Comparison of ENCODE assay signal across 19 cellular contexts in genomic region chr4:71232846-71233245, GRCh38.
DNase-seq lines count a peak whose midpoint lies in the region; ATAC-seq and TF ChIP-seq lines count a peak whose summit lies in the region.
"Had no signal": no experiment of that assay in that cellular context is flagged by ENCODE, and none has a peak within 500 bp of the region (broad histone marks: within the 10 kb centered on the region; RNA-seq: fewer than 3 reads in every experiment).

No MANE protein-coding gene starts in this region.

- TF ChIP-seq POLR2A in right lobe of liver (IDR thresholded peaks at IDR 0.05), result no peak

- H3K4me1 ChIP-seq in HEK293 (ENCODE audit: control insufficient read depth, insufficient read depth, low read length) (peaks cover 4% of the 10 kb centered on the region), right lobe of liver (peaks cover 0 to 48% (median 22%) of the 10 kb centered on the region in 4 donors), tibial artery (peaks cover 0 to 40% (median 14%) of the 10 kb centered on the region in 4 donors)
- H3K4me1 ChIP-seq: BE2C had no signal

- DNase-seq in NCI-H226 (peak; percentile 11), right lobe of liver (no peak), tibial artery (no peak), islet precursor cell (no peak), iPS-NIHi11 (ENCODE audit: low spot score) (no peak)
- no peak for DNase-seq in activated CD4-positive, CD25-positive, alpha-beta regulatory T cell treated with anti-CD3 and anti-CD28 coated beads, Interleukin-2, amount 50 U/mL, for 72 hours
- DNase-seq: ACHN; BE2C; CD4-positive, CD25-positive, alpha-beta regulatory T cell; CD8-positive, alpha-beta memory T cell; COR-L47; DMS 273 treated with DMSO at 0.1 percent for 48 hours; DND-41; EL; GM23248; H7 had no signal

- H3K9me3 ChIP-seq in HEK293 (ENCODE audit: control insufficient read depth, insufficient read depth, low read depth, low read length) (no peaks in the 10 kb centered on the region), right lobe of liver (no peaks in the 10 kb centered on the region), tibial artery (no peaks in the 10 kb centered on the region)
- H3K9me3 ChIP-seq: BE2C had no signal

- CTCF ChIA-PET in HEK293 (lab: Yijun Ruan, JAX), result interaction anchor here (0.7 kb wide), 1 partner anchor 142 kb away, joined by 3 read pairs; no protein-coding TSS in a partner anchor

- 54% methylated on average over 1 of the region's 1 CpG for WGBS in right lobe of liver (ENCODE audit: insufficient coverage, low coverage, low lambda C conversion rate, missing lambda C conversion rate)

- H3K36me3 ChIP-seq in HEK293 (ENCODE audit: control insufficient read depth in 2 of 2, insufficient read depth in 1 of 2, low read length in 2 of 2), result no peaks in the 10 kb centered on the region
- H3K36me3 ChIP-seq in right lobe of liver, result no peaks in the 10 kb centered on the region
- H3K36me3 ChIP-seq in tibial artery, result no peaks in the 10 kb centered on the region
- H3K36me3 ChIP-seq: BE2C had no signal

- no peak for TF ChIP-seq CTCF in HEK293 (tag by site-specific recombination; IDR thresholded peaks at IDR 0.05)
- no peak for TF ChIP-seq CTCF in right lobe of liver (IDR thresholded peaks at IDR 0.05)
- TF ChIP-seq CTCF in tibial artery (IDR thresholded peaks at IDR 0.05), result no peak

- H3K27me3 ChIP-seq in right lobe of liver (no peaks in the 10 kb centered on the region), tibial artery (no peaks in the 10 kb centered on the region)

- POLR2A ChIA-PET in HEK293 (lab: Yijun Ruan, JAX), result interaction anchor here (0.5 to 0.7 kb wide), 2 partner anchors 21 to 35 kb away, joined by 3 to 9 read pairs; no protein-coding TSS in a partner anchor

- intact Hi-C loops in right lobe of liver (cut with DNase I) (no loop called here), tibial artery (cut with DNase I; ENCODE audit: low total_unique reads) (loop anchor here (5.0 to 10.0 kb wide), 2 partner anchors 48 to 511 kb away; partner anchors contain the start of gene RUFY3)

- no peak overlapping the region for H3K4me3 ChIP-seq in HEK293 (ENCODE audit: low read depth, low read length)
- no peak overlapping the region for H3K4me3 ChIP-seq in right lobe of liver
- no peak overlapping the region for H3K4me3 ChIP-seq in tibial artery
- H3K4me3 ChIP-seq: GM12878, GM23248 had no signal

- no peak for ATAC-seq in right lobe of liver
- ATAC-seq: GM12878, HCT116 had no signal

- H3K27ac ChIP-seq in HEK293 (ENCODE audit: extremely low read depth, low read depth, low read length), result no peak overlapping the region
- H3K27ac ChIP-seq in right lobe of liver, result peak overlapping the region in 2 of 3 donors; percentile 94 to 97
- H3K27ac ChIP-seq in tibial artery, result peak overlapping the region; percentile 78 to 87
- H3K27ac ChIP-seq: GM23248 had no signal

TF ChIP-seq in HEK293, 187 proteins besides CTCF, POLR2A, EP300 and RAD21:
- TF ChIP-seq FEZF1 (tag by site-specific recombination; IDR thresholded peaks at IDR 0.05), result 0 out of 2 replicates have a peak, but pooled peaks have one; percentile 12
- peak; percentile 84 for TF ChIP-seq PRDM10 (tag by site-specific recombination; IDR thresholded peaks at IDR 0.05)
- 0 out of 2 replicates have a peak, but pooled peaks have one; percentile 14 for TF ChIP-seq GFI1B (tag by site-specific recombination; IDR thresholded peaks at IDR 0.05)
- TF ChIP-seq PBX3 (CRISPR knock-in tag; IDR thresholded peaks at IDR 0.05), result no peak
- no peak for TF ChIP-seq ZNF354C (tag by site-specific recombination; IDR thresholded peaks at IDR 0.05; ENCODE audit: borderline replicate concordance, low read depth)
- TF ChIP-seq ZNF121 (tag by site-specific recombination; IDR thresholded peaks at IDR 0.05), result no peak
- TF ChIP-seq ZNF510 (tag by site-specific recombination; IDR thresholded peaks at IDR 0.05; ENCODE audit: insufficient replicate concordance), result no peak
- TF ChIP-seq PRDM6 (tag by site-specific recombination; IDR thresholded peaks at IDR 0.05), result 0 out of 2 replicates have a peak, but pooled peaks have one; percentile 9
- TF ChIP-seq ZNF843 (tag by site-specific recombination; IDR thresholded peaks at IDR 0.05), result peak; percentile 53; the same call in 1 of the 2 replicates
- peak; percentile 70 for TF ChIP-seq OSR2 (tag by site-specific recombination; IDR thresholded peaks at IDR 0.05)
- peak; percentile 50; the same call in 1 of the 2 replicates for TF ChIP-seq TCF7L2 (IDR thresholded peaks at IDR 0.05; ENCODE audit: borderline replicate concordance, low read depth, low read length)
- TF ChIP-seq ZXDB (tag by site-specific recombination; IDR thresholded peaks at IDR 0.05), result 0 out of 2 replicates have a peak, but pooled peaks have one; percentile 21
TF ChIP-seq in HEK293: peak in this region for 8.
